Comparison of ENCODE assay signal across 25 cellular contexts in the genomic region with DNA sequence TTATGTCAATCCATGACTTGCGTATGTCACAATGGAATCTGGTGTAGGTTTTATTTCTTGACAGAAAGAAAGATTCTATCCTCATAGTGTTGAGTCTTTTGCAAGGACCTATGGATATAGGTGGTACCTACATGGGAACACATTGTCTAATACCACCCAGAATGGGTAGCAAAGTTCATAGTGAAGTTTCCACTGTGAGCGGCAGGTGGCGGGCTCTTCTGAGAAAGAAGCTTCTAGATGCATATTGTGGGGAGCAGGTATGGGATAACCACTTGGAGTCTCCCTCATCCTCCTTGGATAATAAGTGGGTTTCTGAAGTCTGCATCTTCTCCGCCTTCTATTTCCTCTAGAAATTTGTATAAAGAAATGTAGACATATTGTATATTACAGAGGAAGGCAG. TPM values are rescaled to one million over a fixed set of nuclear protein-coding genes. Genes with fewer than 3 reads are reported as not detected.
DNase-seq lines count a peak whose midpoint lies in the region; ATAC-seq and TF ChIP-seq lines count a peak whose summit lies in the region.
"Had no signal": no experiment of that assay in that cellular context is flagged by ENCODE, and none has a peak within 500 bp of the region (broad histone marks: within the 10 kb centered on the region; RNA-seq: fewer than 3 reads in every experiment).

No MANE protein-coding gene starts in this region.

- peaks cover 11% of the 10 kb centered on the region for H3K9me3 Mint-ChIP-seq in WTC11
- no peaks in the 10 kb centered on the region for H3K9me3 Mint-ChIP-seq in neural progenitor cell
- no peaks in the 10 kb centered on the region for H3K9me3 Mint-ChIP-seq in activated CD4-positive, alpha-beta memory T cell treated with anti-CD3 and anti-CD28 coated beads for 36 hours
- H3K9me3 Mint-ChIP-seq: central memory CD8-positive, alpha-beta T cell; stimulated activated naive CD8-positive, alpha-beta T cell treated with anti-CD3 and anti-CD28 coated beads, Interleukin-15, Interleukin-2, amounts not matched to agents 100 ng/mL and 50 ng/mL, for 24 hours had no signal

- peak; percentile 82 for ATAC-seq in WTC11
- no peak for ATAC-seq in HG03469 (IDR thresholded peaks at IDR 0.05; ENCODE audit: unreplicated experiment)
- ATAC-seq: activated CD4-positive, alpha-beta T cell treated with anti-CD3 and anti-CD28 coated beads for 36 hours had no signal

- intact Hi-C loops in activated CD4-positive, alpha-beta memory T cell treated with anti-CD3 and anti-CD28 coated beads for 36 hours (cut with micrococcal nuclease): no loop called here
- intact Hi-C loops in colonic mucosa (cut with DNase I): no loop called here

- H3F3A ChIP-seq in neural progenitor cell (ENCODE audit: low read depth): no peaks in the 10 kb centered on the region

- H3K79me2 ChIP-seq in neural progenitor cell (ENCODE audit: low read depth): no peaks in the 10 kb centered on the region

- H2AFZ ChIP-seq in neural progenitor cell (replicated peaks): no peak overlapping the region

- H3K36me3 ChIP-seq in neural progenitor cell (no peaks in the 10 kb centered on the region), colonic mucosa (no peaks in the 10 kb centered on the region)
- H3K36me3 ChIP-seq: neutrophil, right atrium auricular region had no signal

- H3K4me1 Mint-ChIP-seq in WTC11 (peaks cover 6% of the 10 kb centered on the region; the same call in 1 of the 2 replicates), neural progenitor cell (peaks cover 9% of the 10 kb centered on the region)
- no peaks in the 10 kb centered on the region for H3K4me1 Mint-ChIP-seq in activated CD4-positive, alpha-beta memory T cell treated with anti-CD3 and anti-CD28 coated beads for 36 hours (ENCODE audit: low read depth)
- H3K4me1 Mint-ChIP-seq: activated CD4-positive, alpha-beta T cell treated with anti-CD3 and anti-CD28 coated beads for 36 hours; CD4-positive, CD25-positive, alpha-beta regulatory T cell; central memory CD8-positive, alpha-beta T cell had no signal

- no peaks in the 10 kb centered on the region for H3K9me3 ChIP-seq in neural progenitor cell (ENCODE audit: low read depth)
- no peaks in the 10 kb centered on the region for H3K9me3 ChIP-seq in colonic mucosa
- H3K9me3 ChIP-seq: neutrophil, right atrium auricular region had no signal

- TF ChIP-seq CTCF in WTC11 (IDR thresholded peaks at IDR 0.05): peak; percentile 48
- TF ChIP-seq CTCF in neural progenitor cell (IDR thresholded peaks at IDR 0.05): peak; percentile 33
- no peak for TF ChIP-seq CTCF in colonic mucosa (IDR thresholded peaks at IDR 0.05)

- H3K27me3 Mint-ChIP-seq in WTC11 (ENCODE audit: low read depth) (no peaks in the 10 kb centered on the region), neural progenitor cell (ENCODE audit: insufficient read depth, low read depth) (peaks cover 2% of the 10 kb centered on the region)
- peaks cover 3% of the 10 kb centered on the region for H3K27me3 Mint-ChIP-seq in activated CD4-positive, alpha-beta memory T cell treated with anti-CD3 and anti-CD28 coated beads for 36 hours
- H3K27me3 Mint-ChIP-seq: activated CD4-positive, alpha-beta T cell treated with anti-CD3 and anti-CD28 coated beads for 36 hours; CD4-positive, CD25-positive, alpha-beta regulatory T cell; central memory CD8-positive, alpha-beta T cell; stimulated activated naive CD8-positive, alpha-beta T cell treated with anti-CD3 and anti-CD28 coated beads, Interleukin-15, Interleukin-2, amounts not matched to agents 100 ng/mL and 50 ng/mL, for 24 hours had no signal

- H3K4me3 Mint-ChIP-seq in WTC11 (no peak overlapping the region), neural progenitor cell (no peak overlapping the region)
- H3K4me3 Mint-ChIP-seq in activated CD4-positive, alpha-beta memory T cell treated with anti-CD3 and anti-CD28 coated beads for 36 hours: no peak overlapping the region
- H3K4me3 Mint-ChIP-seq: activated CD4-positive, alpha-beta T cell treated with anti-CD3 and anti-CD28 coated beads for 36 hours; CD4-positive, CD25-positive, alpha-beta regulatory T cell; central memory CD8-positive, alpha-beta T cell; stimulated activated naive CD8-positive, alpha-beta T cell treated with anti-CD3 and anti-CD28 coated beads, Interleukin-15, Interleukin-2, amounts not matched to agents 100 ng/mL and 50 ng/mL, for 24 hours had no signal

- H3K4me1 ChIP-seq in neural progenitor cell: peaks cover 3% of the 10 kb centered on the region
- no peaks in the 10 kb centered on the region for H3K4me1 ChIP-seq in colonic mucosa
- H3K4me1 ChIP-seq: right atrium auricular region had no signal

- H3K27ac Mint-ChIP-seq in WTC11 (no peak overlapping the region), neural progenitor cell (no peak overlapping the region)
- no peak overlapping the region for H3K27ac Mint-ChIP-seq in activated CD4-positive, alpha-beta memory T cell treated with anti-CD3 and anti-CD28 coated beads for 36 hours
- H3K27ac Mint-ChIP-seq: activated CD4-positive, alpha-beta T cell treated with anti-CD3 and anti-CD28 coated beads for 36 hours; CD4-positive, CD25-positive, alpha-beta regulatory T cell; stimulated activated naive CD8-positive, alpha-beta T cell treated with anti-CD3 and anti-CD28 coated beads, Interleukin-15, Interleukin-2, amounts not matched to agents 100 ng/mL and 50 ng/mL, for 24 hours had no signal

- H4K20me1 ChIP-seq in neural progenitor cell (ENCODE audit: low read depth): no peaks in the 10 kb centered on the region

- H3K27ac ChIP-seq in neural progenitor cell (no peak overlapping the region), colonic mucosa (no peak overlapping the region)
- H3K27ac ChIP-seq: 22Rv1, neutrophil, right atrium auricular region had no signal

- H3K4me3 ChIP-seq in neural progenitor cell (no peak overlapping the region), colonic mucosa (no peak overlapping the region)
- H3K4me3 ChIP-seq: right atrium auricular region had no signal

- H3K9ac ChIP-seq in neural progenitor cell (no peak overlapping the region), colonic mucosa (ENCODE audit: low read depth in 2 of 2, low read length in 2 of 2) (no peak overlapping the region)

- no peak overlapping the region for H3K4me2 ChIP-seq in neural progenitor cell

- no peaks in the 10 kb centered on the region for H3K27me3 ChIP-seq in neural progenitor cell
- H3K27me3 ChIP-seq in colonic mucosa: no peaks in the 10 kb centered on the region
- H3K27me3 ChIP-seq: neutrophil, right atrium auricular region had no signal

- DNase-seq in DMS53 (lab: John Stamatoyannopoulos, UW): peak; percentile 20
- no peak for DNase-seq in DMS53 treated with DMSO at 0.1 percent for 48 hours (lab: John Stamatoyannopoulos, UW; ENCODE audit: unreplicated experiment)
- peak; percentile 3 for DNase-seq in M059J (ENCODE audit: low read depth)
- DNase-seq in WTC11 (ENCODE audit: low spot score): peak; percentile 50
- peak; percentile 16 for DNase-seq in neural progenitor cell (ENCODE audit: low spot score)
- no peak for DNase-seq in activated CD4-positive, alpha-beta memory T cell treated with anti-CD3 and anti-CD28 coated beads for 36 hours
- no peak for DNase-seq in colonic mucosa
- DNase-seq: activated CD4-positive, alpha-beta T cell treated with anti-CD3 and anti-CD28 coated beads for 36 hours; activated CD8-positive, alpha-beta memory T cell treated with anti-CD3 and anti-CD28 coated beads, Interleukin-2, amount 50 U/mL, for 48 hours; anterior cingulate cortex; CD4-positive, CD25-positive, alpha-beta regulatory T cell; DMS79; effector memory CD4-positive, alpha-beta T cell; hippocampal formation; IMR-90; NCI-H1048; NCI-H774 had no signal

- CTCF ChIA-PET in WTC11 (lab: Charles Lee): interaction anchor here (1.0 to 1.6 kb wide), 4 partner anchors 61 to 227 kb away, joined by 3 to 7 read pairs (median 4); no protein-coding TSS in a partner anchor
- CTCF ChIA-PET in activated CD4-positive, alpha-beta memory T cell treated with anti-CD3 and anti-CD28 coated beads for 36 hours (lab: Charles Lee): no interaction called here

- H3K36me3 Mint-ChIP-seq in WTC11: no peaks in the 10 kb centered on the region
- no peaks in the 10 kb centered on the region for H3K36me3 Mint-ChIP-seq in neural progenitor cell
- no peaks in the 10 kb centered on the region for H3K36me3 Mint-ChIP-seq in activated CD4-positive, alpha-beta memory T cell treated with anti-CD3 and anti-CD28 coated beads for 36 hours
- H3K36me3 Mint-ChIP-seq: CD4-positive, CD25-positive, alpha-beta regulatory T cell had no signal

- POLR2A ChIA-PET in WTC11 (lab: Charles Lee): no interaction called here
- POLR2A ChIA-PET in activated CD4-positive, alpha-beta memory T cell treated with anti-CD3 and anti-CD28 coated beads for 36 hours (lab: Charles Lee): no interaction called here

RNA-seq across cellular contexts. Expression of a gene that starts 44.9 kb away (rescaled TPM):
- total RNA-seq in M059J (2014; rRNA removed; shearing (Covaris generic)): not detected in 2 replicates
- not detected in 3 replicates for total RNA-seq in WTC11 (2021)
- total RNA-seq in neural progenitor cell (ENCODE audit: low replicate concordance): not detected in 2 replicates
- total RNA-seq in activated CD4-positive, alpha-beta memory T cell treated with anti-CD3 and anti-CD28 coated beads for 36 hours: not detected
- not detected for total RNA-seq in colonic mucosa
- total RNA-seq: activated CD4-positive, alpha-beta T cell treated with anti-CD3 and anti-CD28 coated beads for 36 hours; CD4-positive, CD25-positive, alpha-beta regulatory T cell; IMR-90; right atrium auricular region; T-helper 2 cell treated with Interferon-gamma antibody and Interleukin-4, amounts not matched to agents 100 ng/mL and 5 ng/mL, for 36 hours; ureter had no signal

Comparison
In these comparisons a context has a peak if more than half of its experiments do, and no peak if none do; other contexts are left out.
1. DNase-seq: peak in DMS53 (single experiment), M059J (single experiment), WTC11 (single experiment) and neural progenitor cell (single experiment); none in DMS53 treated with DMSO at 0.1 percent for 48 hours (single experiment), activated CD4-positive, alpha-beta memory T cell treated with anti-CD3 and anti-CD28 coated beads for 36 hours (single experiment) and colonic mucosa (single experiment).